Comparison of ENCODE assay signal across 14 cellular contexts in the genomic region with DNA sequence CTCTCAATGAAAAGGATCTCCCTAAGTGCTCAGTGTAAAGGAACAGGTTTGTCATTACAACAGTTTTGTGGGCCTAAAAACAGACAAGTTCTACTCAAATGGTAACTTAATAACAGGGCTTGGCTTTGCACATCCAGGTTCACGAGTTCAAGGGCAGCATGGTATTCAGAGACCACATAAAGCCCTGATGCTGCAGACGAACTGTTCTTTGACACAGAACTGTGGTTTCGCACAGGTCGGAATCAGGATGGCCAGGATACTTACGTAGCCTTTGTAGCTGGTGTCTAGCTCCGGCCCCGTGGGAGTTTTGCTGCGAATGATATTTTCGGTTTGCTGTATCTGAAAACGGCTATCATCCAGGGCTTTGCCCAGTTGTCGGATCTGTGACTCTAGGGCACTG.
DNase-seq lines count a peak whose midpoint lies in the region; ATAC-seq and TF ChIP-seq lines count a peak whose summit lies in the region.
"Had no signal": no experiment of that assay in that cellular context is flagged by ENCODE, and none has a peak within 500 bp of the region (broad histone marks: within the 10 kb centered on the region; RNA-seq: fewer than 3 reads in every experiment).

No MANE protein-coding gene starts in this region.

- in situ Hi-C loops in KBM-7 (cut with MboI; ENCODE audit: low pct_unique_long_range_greater_than_20kb, low sequenced_read_pairs): no loop called here

- WGBS in psoas muscle, 3 donors: 78 to 85% (median 78%) methylated on average over 11 of the region's 11 CpGs

- CTCF ChIA-PET in CD4-positive, alpha-beta T cell (lab: Charles Lee): no interaction called here

- peaks cover 97% of the 10 kb centered on the region for H3K36me3 ChIP-seq in CD4-positive, CD25-positive, alpha-beta regulatory T cell (ENCODE audit: control insufficient read depth, insufficient read depth, low read length)
- H3K36me3 ChIP-seq in psoas muscle (ENCODE audit: insufficient read depth in 1 of 2, low read depth in 1 of 2) (peaks cover 7 to 89% of the 10 kb centered on the region in 2 donors), MG63 (no peaks in the 10 kb centered on the region)
- H3K36me3 ChIP-seq: BE2C had no signal

- no peak for TF ChIP-seq CTCF in CD4-positive, alpha-beta T cell (IDR thresholded peaks at IDR 0.05)
- no peak for TF ChIP-seq CTCF in glutamatergic neuron (IDR thresholded peaks at IDR 0.05; ENCODE audit: partially characterized antibody, unreplicated experiment)
- TF ChIP-seq CTCF in psoas muscle (IDR thresholded peaks at IDR 0.05): no peak

- POLR2A ChIA-PET in CD4-positive, alpha-beta T cell (lab: Charles Lee): interaction anchor here (2.1 kb wide), 1 partner anchor 41 kb away, joined by 5 read pairs; no protein-coding TSS in a partner anchor

- no peaks in the 10 kb centered on the region for H3K27me3 Mint-ChIP-seq in CD4-positive, CD25-positive, alpha-beta regulatory T cell
- no peaks in the 10 kb centered on the region for H3K27me3 Mint-ChIP-seq in CD4-positive, alpha-beta T cell
- peaks cover 4% of the 10 kb centered on the region for H3K27me3 Mint-ChIP-seq in glutamatergic neuron (ENCODE audit: unreplicated experiment)

- H3K4me1 ChIP-seq in CD4-positive, CD25-positive, alpha-beta regulatory T cell (ENCODE audit: control insufficient read depth, insufficient read depth, low read length, poor library complexity, severe bottlenecking): no peaks in the 10 kb centered on the region
- peaks cover 7% of the 10 kb centered on the region for H3K4me1 ChIP-seq in psoas muscle
- H3K4me1 ChIP-seq: A549, BE2C had no signal

- intact Hi-C loops in CD4-positive, alpha-beta T cell (cut with DNase I, micrococcal nuclease): no loop called here
- intact Hi-C loops in psoas muscle (cut with DNase I): no loop called here

- no peaks in the 10 kb centered on the region for H3K27me3 ChIP-seq in CD4-positive, CD25-positive, alpha-beta regulatory T cell (ENCODE audit: control insufficient read depth, insufficient read depth, low read length)
- no peaks in the 10 kb centered on the region for H3K27me3 ChIP-seq in CD4-positive, alpha-beta T cell (ENCODE audit: control insufficient read depth, insufficient read depth, low read length)
- H3K27me3 ChIP-seq in psoas muscle (ENCODE audit: insufficient read depth in 3 of 3, low read length in 2 of 3): no peaks in the 10 kb centered on the region
- no peaks in the 10 kb centered on the region for H3K27me3 ChIP-seq in MG63
- H3K27me3 ChIP-seq: BE2C had no signal

- peaks cover 0 to 10% (median 1%) of the 10 kb centered on the region in 4 donors for H3K4me1 Mint-ChIP-seq in CD4-positive, CD25-positive, alpha-beta regulatory T cell
- no peaks in the 10 kb centered on the region for H3K4me1 Mint-ChIP-seq in CD4-positive, alpha-beta T cell (ENCODE audit: low read depth)
- peaks cover 5% of the 10 kb centered on the region for H3K4me1 Mint-ChIP-seq in glutamatergic neuron (ENCODE audit: low read depth, unreplicated experiment)

- no peak for DNase-seq in CD4-positive, CD25-positive, alpha-beta regulatory T cell
- DNase-seq in CD4-positive, alpha-beta T cell: no peak
- DNase-seq in glutamatergic neuron (peak; percentile 25), psoas muscle (no peak), MG63 (no peak), KBM-7 (no peak)
- DNase-seq: BE2C, DMS53, GF-D8, HCEC 1CT, HFFc6 had no signal

- H3K27ac ChIP-seq in CD4-positive, CD25-positive, alpha-beta regulatory T cell (ENCODE audit: insufficient read depth, low read length, poor library complexity, severe bottlenecking): no peak overlapping the region
- no peak overlapping the region for H3K27ac ChIP-seq in CD4-positive, alpha-beta T cell (ENCODE audit: low read depth, low read length)
- H3K27ac ChIP-seq in psoas muscle: peak overlapping the region; percentile 31
- H3K27ac ChIP-seq: A549, C4-2B had no signal

- H3K4me3 Mint-ChIP-seq in CD4-positive, CD25-positive, alpha-beta regulatory T cell: no peak overlapping the region
- no peak overlapping the region for H3K4me3 Mint-ChIP-seq in CD4-positive, alpha-beta T cell
- H3K4me3 Mint-ChIP-seq in glutamatergic neuron (ENCODE audit: unreplicated experiment): no peak overlapping the region
- H3K4me3 Mint-ChIP-seq: HFFc6 had no signal

- H3K4me3 ChIP-seq in CD4-positive, CD25-positive, alpha-beta regulatory T cell (ENCODE audit: low read depth, low read length): no peak overlapping the region
- H3K4me3 ChIP-seq in psoas muscle (no peak overlapping the region), MG63 (no peak overlapping the region)
- H3K4me3 ChIP-seq: A549 had no signal

- H3K9me3 Mint-ChIP-seq in CD4-positive, CD25-positive, alpha-beta regulatory T cell: no peaks in the 10 kb centered on the region
- H3K9me3 Mint-ChIP-seq in CD4-positive, alpha-beta T cell: no peaks in the 10 kb centered on the region
- no peaks in the 10 kb centered on the region for H3K9me3 Mint-ChIP-seq in glutamatergic neuron (ENCODE audit: unreplicated experiment)
- H3K9me3 Mint-ChIP-seq: HFFc6 had no signal

- H3K9me3 ChIP-seq in CD4-positive, CD25-positive, alpha-beta regulatory T cell (ENCODE audit: control insufficient read depth in 2 of 2, low read length in 2 of 2): no peaks in the 10 kb centered on the region
- no peaks in the 10 kb centered on the region for H3K9me3 ChIP-seq in CD4-positive, alpha-beta T cell (ENCODE audit: control insufficient read depth, low read length)
- H3K9me3 ChIP-seq in psoas muscle (no peaks in the 10 kb centered on the region), MG63 (no peaks in the 10 kb centered on the region)
- H3K9me3 ChIP-seq: A549, BE2C had no signal

- H3K27ac Mint-ChIP-seq in CD4-positive, CD25-positive, alpha-beta regulatory T cell: peak overlapping the region in 2 of 3 donors; percentile 25 to 54
- H3K27ac Mint-ChIP-seq in CD4-positive, alpha-beta T cell: peak overlapping the region; percentile 36
- H3K27ac Mint-ChIP-seq in glutamatergic neuron (ENCODE audit: unreplicated experiment): no peak overlapping the region
- H3K27ac Mint-ChIP-seq: HFFc6 had no signal

- no peak for ATAC-seq in CD4-positive, CD25-positive, alpha-beta regulatory T cell (ENCODE audit: low read depth in 2 of 2)
- ATAC-seq in CD4-positive, alpha-beta T cell (ENCODE audit: poor library complexity): no peak
- ATAC-seq in psoas muscle (peak in 1 of 4 donors; percentile 35), HG03139 (IDR thresholded peaks at IDR 0.05; ENCODE audit: unreplicated experiment) (no peak)
- ATAC-seq: A549 had no signal

- peaks cover 64% of the 10 kb centered on the region for H3K36me3 Mint-ChIP-seq in CD4-positive, CD25-positive, alpha-beta regulatory T cell
- peaks cover 85% of the 10 kb centered on the region for H3K36me3 Mint-ChIP-seq in CD4-positive, alpha-beta T cell (ENCODE audit: low read depth)
- no peaks in the 10 kb centered on the region for H3K36me3 Mint-ChIP-seq in glutamatergic neuron (ENCODE audit: unreplicated experiment)
